14 cellular contexts compared by ENCODE assay signal in the genomic region with DNA sequence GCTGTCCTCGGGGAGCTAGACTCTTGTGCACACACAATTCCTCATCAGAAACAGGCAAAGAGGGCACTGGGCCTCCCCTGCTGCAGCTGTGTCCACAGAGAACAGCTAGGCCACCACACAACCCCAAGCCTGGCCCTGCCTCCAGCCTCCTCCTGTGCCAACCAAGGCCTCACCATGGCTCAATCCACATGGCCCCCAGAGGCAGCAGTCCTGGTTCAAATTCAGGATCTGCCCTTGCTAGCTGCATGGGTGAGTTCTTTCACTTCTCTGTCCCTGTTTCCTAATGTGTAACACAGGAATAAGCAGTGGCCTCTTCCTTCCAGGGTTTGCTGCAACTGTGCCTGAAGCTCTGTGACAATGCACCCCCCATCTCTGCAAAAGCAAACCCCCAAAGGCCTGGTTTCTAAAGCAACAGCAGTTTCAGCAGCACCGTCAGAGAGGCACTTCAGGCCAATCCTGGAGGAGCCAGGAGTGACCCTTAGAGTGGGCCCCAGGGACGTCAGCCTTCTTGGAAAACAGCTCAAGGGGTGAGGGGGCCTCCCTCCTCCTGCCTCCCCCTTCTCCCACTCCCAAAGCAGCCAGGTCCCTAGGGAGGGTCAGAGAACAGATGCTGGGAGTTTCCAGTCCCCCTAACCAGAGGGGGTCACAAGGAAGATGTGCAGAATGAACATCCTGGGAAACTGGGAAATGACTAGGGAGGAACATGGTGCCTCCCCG. TPM values are rescaled to one million over a fixed set of nuclear protein-coding genes. Genes with fewer than 3 reads are reported as not detected.
DNase-seq lines count a peak whose midpoint lies in the region; ATAC-seq and TF ChIP-seq lines count a peak whose summit lies in the region.
"Had no signal": no experiment of that assay in that cellular context is flagged by ENCODE, and none has a peak within 500 bp of the region (broad histone marks: within the 10 kb centered on the region; RNA-seq: fewer than 3 reads in every experiment).

No MANE protein-coding gene starts in this region.

- H3K9ac ChIP-seq in neural progenitor cell: no peak overlapping the region

- TF ChIP-seq CTCF in HL-60 (IDR thresholded peaks at IDR 0.05; ENCODE audit: insufficient read depth, low read length) (no peak), neural progenitor cell (IDR thresholded peaks at IDR 0.05) (no peak)

- peaks cover 32% of the 10 kb centered on the region for H3F3A ChIP-seq in neural progenitor cell (ENCODE audit: low read depth)

- H3K79me2 ChIP-seq in neural progenitor cell (ENCODE audit: low read depth): peaks cover 5% of the 10 kb centered on the region

- POLR2A ChIA-PET in CD8-positive, alpha-beta memory T cell (lab: Charles Lee): no interaction called here

- no peak for ATAC-seq in HG02885 (IDR thresholded peaks at IDR 0.05; ENCODE audit: poor library complexity, unreplicated experiment)
- no peak for ATAC-seq in GM18907 (IDR thresholded peaks at IDR 0.05; ENCODE audit: unreplicated experiment)
- ATAC-seq: activated CD4-positive, alpha-beta T cell treated with anti-CD3 and anti-CD28 coated beads for 36 hours; foreskin keratinocyte; left lung; SK-N-SH treated with all-trans-retinoic acid at 6 μM for 48 hours had no signal

- in situ Hi-C loops in G401 (cut with HindIII; ENCODE audit: low sequenced_read_pairs): no loop called here

- H3K4me1 Mint-ChIP-seq in CD8-positive, alpha-beta memory T cell: peaks cover 7 to 28% (median 19%) of the 10 kb centered on the region in 3 donors
- peaks cover 31% of the 10 kb centered on the region for H3K4me1 Mint-ChIP-seq in neural progenitor cell

- no peaks in the 10 kb centered on the region for H3K9me3 Mint-ChIP-seq in CD8-positive, alpha-beta memory T cell
- H3K9me3 Mint-ChIP-seq in neural progenitor cell: no peaks in the 10 kb centered on the region

- H3K4me3 ChIP-seq in CD8-positive, alpha-beta memory T cell (ENCODE audit: low read length): no peak overlapping the region
- H3K4me3 ChIP-seq in HL-60 (replicated peaks; ENCODE audit: insufficient read depth, low read length) (peak overlapping the region; percentile 99), neural progenitor cell (no peak overlapping the region)
- H3K4me3 ChIP-seq: left lung had no signal

- peaks cover 6% of the 10 kb centered on the region for H4K20me1 ChIP-seq in neural progenitor cell (ENCODE audit: low read depth)

- peaks cover 0 to 8% (median 5%) of the 10 kb centered on the region in 3 donors for H3K36me3 Mint-ChIP-seq in CD8-positive, alpha-beta memory T cell
- H3K36me3 Mint-ChIP-seq in neural progenitor cell: peaks cover 4% of the 10 kb centered on the region

- H3K27me3 Mint-ChIP-seq in CD8-positive, alpha-beta memory T cell: no peaks in the 10 kb centered on the region
- H3K27me3 Mint-ChIP-seq in neural progenitor cell (ENCODE audit: insufficient read depth, low read depth): peaks cover 13% of the 10 kb centered on the region
- H3K27me3 Mint-ChIP-seq: activated CD4-positive, alpha-beta T cell treated with anti-CD3 and anti-CD28 coated beads for 36 hours had no signal

- H3K27ac Mint-ChIP-seq in CD8-positive, alpha-beta memory T cell: peak overlapping the region in 1 of 8 donors; percentile 22
- no peak overlapping the region for H3K27ac Mint-ChIP-seq in neural progenitor cell
- H3K27ac Mint-ChIP-seq: activated CD4-positive, alpha-beta T cell treated with anti-CD3 and anti-CD28 coated beads for 36 hours had no signal

- peaks cover 22% of the 10 kb centered on the region for H3K4me1 ChIP-seq in CD8-positive, alpha-beta memory T cell (ENCODE audit: insufficient read depth, low read length)
- H3K4me1 ChIP-seq in neural progenitor cell: peaks cover 30% of the 10 kb centered on the region
- H3K4me1 ChIP-seq: foreskin keratinocyte had no signal

- no peak overlapping the region for H2AFZ ChIP-seq in neural progenitor cell (replicated peaks)

- H3K4me3 Mint-ChIP-seq in CD8-positive, alpha-beta memory T cell: peak overlapping the region in 5 of 7 donors; percentile 3 to 90 (median 27)
- peak overlapping the region; percentile 91 for H3K4me3 Mint-ChIP-seq in neural progenitor cell

- peak in 1 of 5 donors; percentile 26 for DNase-seq in CD8-positive, alpha-beta memory T cell
- DNase-seq in HL-60 (ENCODE audit: low read depth in 1 of 2, low spot score in 1 of 2): no peak
- DNase-seq in neural progenitor cell (ENCODE audit: low spot score): no peak
- no peak for DNase-seq in G401 (ENCODE audit: low spot score)
- DNase-seq: activated CD4-positive, alpha-beta T cell treated with anti-CD3 and anti-CD28 coated beads for 36 hours; foreskin keratinocyte; left lung; stimulated activated CD4-positive, alpha-beta T cell treated with anti-CD3 and anti-CD28 coated beads, Interleukin-4, amount 100 ng/mL, for 24 hours had no signal

- CTCF ChIA-PET in CD8-positive, alpha-beta memory T cell (lab: Charles Lee): interaction anchor here (0.7 to 2.0 kb wide), 5 partner anchors 8 to 21 kb away, joined by 3 to 6 read pairs (median 3); a partner anchor contains a TSS

- H3K9me3 ChIP-seq in CD8-positive, alpha-beta memory T cell (ENCODE audit: low read length): no peaks in the 10 kb centered on the region
- no peaks in the 10 kb centered on the region for H3K9me3 ChIP-seq in neural progenitor cell (ENCODE audit: low read depth)
- H3K9me3 ChIP-seq: left lung, suprapubic skin had no signal

- no peak overlapping the region for H3K27ac ChIP-seq in CD8-positive, alpha-beta memory T cell (ENCODE audit: low read depth, low read length)
- 0 out of 2 replicates have a peak overlapping the region, but pooled peaks have one; percentile 9 for H3K27ac ChIP-seq in HL-60 (replicated peaks)
- peak overlapping the region; percentile 48 for H3K27ac ChIP-seq in angular gyrus (ENCODE audit: low read depth, low read length)
- no peak overlapping the region for H3K27ac ChIP-seq in neural progenitor cell
- H3K27ac ChIP-seq: foreskin keratinocyte, suprapubic skin had no signal

- H3K27me3 ChIP-seq in CD8-positive, alpha-beta memory T cell (ENCODE audit: insufficient read depth, low read length, poor library complexity, severe bottlenecking): no peaks in the 10 kb centered on the region
- H3K27me3 ChIP-seq in HL-60 (ENCODE audit: insufficient read depth, poor library complexity, severe bottlenecking) (no peaks in the 10 kb centered on the region), neural progenitor cell (peaks cover 14% of the 10 kb centered on the region)
- H3K27me3 ChIP-seq: foreskin keratinocyte, left lung, suprapubic skin had no signal

- H3K36me3 ChIP-seq in CD8-positive, alpha-beta memory T cell (ENCODE audit: insufficient read depth, low read length): no peaks in the 10 kb centered on the region
- H3K36me3 ChIP-seq in neural progenitor cell: no peaks in the 10 kb centered on the region
- H3K36me3 ChIP-seq: left lung, suprapubic skin had no signal

- H3K4me2 ChIP-seq in neural progenitor cell: no peak overlapping the region

RNA-seq across cellular contexts. Expression of a gene that starts 2.2 kb away (rescaled TPM):
- 10 to 100 TPM; 72.7 to 74.9 TPM for total RNA-seq in CD8-positive, alpha-beta memory T cell
- 27.0 TPM for polyA plus RNA-seq in CD8-positive, alpha-beta memory T cell
- total RNA-seq in neural progenitor cell (ENCODE audit: low replicate concordance): 17.6 and 42.8 TPM in 2 replicates
- total RNA-seq in G401 (2014; rRNA removed; shearing (Covaris generic)): 95.8 and 107 TPM in 2 replicates

RNA-seq across cellular contexts. Expression of a gene that starts 15.9 kb away (rescaled TPM):
- under 1 TPM; 0.13 to 0.24 TPM for total RNA-seq in CD8-positive, alpha-beta memory T cell
- not detected for polyA plus RNA-seq in CD8-positive, alpha-beta memory T cell
- 0.34 and 1.2 TPM in 2 replicates for total RNA-seq in neural progenitor cell (ENCODE audit: low replicate concordance)
- total RNA-seq in G401 (2014; rRNA removed; shearing (Covaris generic)): 2.4 and 3.0 TPM in 2 replicates
- total RNA-seq: suprapubic skin had no signal

RNA-seq across cellular contexts. Expression of a gene that starts 21.2 kb away (rescaled TPM):
- 10 to 100 TPM; 66.4 to 69.9 TPM for total RNA-seq in CD8-positive, alpha-beta memory T cell
- 1.7 TPM for polyA plus RNA-seq in CD8-positive, alpha-beta memory T cell
- 5.0 and 28.9 TPM in 2 replicates for total RNA-seq in neural progenitor cell (ENCODE audit: low replicate concordance)
- total RNA-seq in G401 (2014; rRNA removed; shearing (Covaris generic)): 42.5 and 46.8 TPM in 2 replicates

RNA-seq across cellular contexts. Expression of a gene that starts 30.8 kb away (rescaled TPM):
- total RNA-seq in CD8-positive, alpha-beta memory T cell: 10 to 100 TPM; 78.0 to 81.6 TPM
- polyA plus RNA-seq in CD8-positive, alpha-beta memory T cell: 61.6 TPM
- total RNA-seq in neural progenitor cell (ENCODE audit: low replicate concordance): 9.3 and 22.9 TPM in 2 replicates
- total RNA-seq in G401 (2014; rRNA removed; shearing (Covaris generic)): 7.2 and 14.9 TPM in 2 replicates

RNA-seq across cellular contexts. Expression of a gene that starts 32.8 kb away (rescaled TPM):
- not detected for total RNA-seq in CD8-positive, alpha-beta memory T cell
- not detected for polyA plus RNA-seq in CD8-positive, alpha-beta memory T cell
- 0.15 and 0.71 TPM in 2 replicates for total RNA-seq in neural progenitor cell (ENCODE audit: low replicate concordance)
- total RNA-seq in G401 (2014; rRNA removed; shearing (Covaris generic)): not detected in 2 replicates
- total RNA-seq: activated CD4-positive, alpha-beta T cell treated with anti-CD3 and anti-CD28 coated beads for 36 hours; LHCN-M2 had no signal

Comparison
In these comparisons a context has a peak if more than half of its experiments do, and no peak if none do; other contexts are left out.
1. H3K27ac ChIP-seq: peak in HL-60 (single experiment) and angular gyrus (single experiment); none in CD8-positive, alpha-beta memory T cell (single experiment) and neural progenitor cell (single experiment).